In genomic region chr7:44145419-44145968, GRCh38 we compare ENCODE assay signal across 7 cellular contexts. TPM values are rescaled to one million over a fixed set of nuclear protein-coding genes. Genes with fewer than 3 reads are reported as not detected.
A peak's percentile ranks its signal among the peaks of the same experiment; 100 is the strongest.
DNase-seq lines count a peak whose midpoint lies in the region; ATAC-seq and TF ChIP-seq lines count a peak whose summit lies in the region.

No MANE protein-coding gene starts in this region.

- intact Hi-C loops in natural killer cell (cut with micrococcal nuclease) = no loop called here
- intact Hi-C loops in thyroid gland (cut with DNase I) = no loop called here

- peak overlapping the region in 1 of 3 donors; percentile 27 for H3K4me3 ChIP-seq in thyroid gland (replicated peaks in 1 of 3)

- TF ChIP-seq CTCF in natural killer cell (IDR thresholded peaks at IDR 0.05) (no peak), thyroid gland (IDR thresholded peaks at IDR 0.05) (no peak)

- peaks cover 0 to 6% of the 10 kb centered on the region in 2 donors for H3K4me1 Mint-ChIP-seq in natural killer cell
- peaks cover 9% of the 10 kb centered on the region for H3K4me1 Mint-ChIP-seq in stimulated activated naive CD8-positive, alpha-beta T cell treated with anti-CD3 and anti-CD28 coated beads, Interleukin-15, Interleukin-2, amounts not matched to agents 100 ng/mL and 50 ng/mL, for 24 hours (ENCODE audit: low read depth)

- peak; percentile 50 to 73 (median 72) for ATAC-seq in natural killer cell
- ATAC-seq in HG03196 (IDR thresholded peaks at IDR 0.05; ENCODE audit: unreplicated experiment) = no peak

- H3K27me3 Mint-ChIP-seq in natural killer cell (ENCODE audit: low read depth in 2 of 2) = peaks cover 0 to 6% of the 10 kb centered on the region in 2 donors
- H3K27me3 Mint-ChIP-seq in stimulated activated naive CD8-positive, alpha-beta T cell treated with anti-CD3 and anti-CD28 coated beads, Interleukin-15, Interleukin-2, amounts not matched to agents 100 ng/mL and 50 ng/mL, for 24 hours = peaks cover 6% of the 10 kb centered on the region

- no peaks in the 10 kb centered on the region for H3K9me3 ChIP-seq in thyroid gland

- peak; percentile 14 to 24 for DNase-seq in activated CD4-positive, alpha-beta T cell treated with anti-CD3 and anti-CD28 coated beads, Interleukin-2, amount 50 U/mL, for 24 hours (ENCODE audit: low read depth in 1 of 2, low spot score in 1 of 2)
- peak; percentile 33 for DNase-seq in effector CD4-positive, alpha-beta T cell
- peak; percentile 30 for DNase-seq in natural killer cell
- no peak for DNase-seq in thyroid gland
- no peak for DNase-seq in SIG-M5 (lab: John Stamatoyannopoulos, UW)

- H3K4me3 Mint-ChIP-seq in natural killer cell = peak overlapping the region; percentile 65
- H3K4me3 Mint-ChIP-seq in stimulated activated naive CD8-positive, alpha-beta T cell treated with anti-CD3 and anti-CD28 coated beads, Interleukin-15, Interleukin-2, amounts not matched to agents 100 ng/mL and 50 ng/mL, for 24 hours = peak overlapping the region; percentile 69

- H3K36me3 Mint-ChIP-seq in natural killer cell = no peaks in the 10 kb centered on the region
- H3K36me3 Mint-ChIP-seq in stimulated activated naive CD8-positive, alpha-beta T cell treated with anti-CD3 and anti-CD28 coated beads, Interleukin-15, Interleukin-2, amounts not matched to agents 100 ng/mL and 50 ng/mL, for 24 hours (ENCODE audit: low read depth) = no peaks in the 10 kb centered on the region

- H3K27me3 ChIP-seq in thyroid gland = no peaks in the 10 kb centered on the region

- H3K27ac ChIP-seq in thyroid gland = no peak overlapping the region

- 3 to 17% methylated on average over 19 to 20 of the region's 57 CpGs for WGBS in thyroid gland, 2 donors

- H3K36me3 ChIP-seq in thyroid gland = no peaks in the 10 kb centered on the region

- H3K9me3 Mint-ChIP-seq in natural killer cell = no peaks in the 10 kb centered on the region
- no peaks in the 10 kb centered on the region for H3K9me3 Mint-ChIP-seq in stimulated activated naive CD8-positive, alpha-beta T cell treated with anti-CD3 and anti-CD28 coated beads, Interleukin-15, Interleukin-2, amounts not matched to agents 100 ng/mL and 50 ng/mL, for 24 hours

- peaks cover 8 to 12% of the 10 kb centered on the region in 2 donors for H3K4me1 ChIP-seq in thyroid gland

- no peak overlapping the region for H3K27ac Mint-ChIP-seq in natural killer cell
- no peak overlapping the region for H3K27ac Mint-ChIP-seq in stimulated activated naive CD8-positive, alpha-beta T cell treated with anti-CD3 and anti-CD28 coated beads, Interleukin-15, Interleukin-2, amounts not matched to agents 100 ng/mL and 50 ng/mL, for 24 hours

- no peak for TF ChIP-seq POLR2A in thyroid gland (IDR thresholded peaks at IDR 0.05)

RNA-seq across cellular contexts. Expression of gene MYL7, which starts 4.4 kb away (rescaled TPM):
- not detected for total RNA-seq in natural killer cell
- not detected for total RNA-seq in thyroid gland

RNA-seq across cellular contexts. Expression of gene POLD2, which starts 22.1 kb away (rescaled TPM):
- total RNA-seq in natural killer cell = 10 to 100 TPM; 30.1 to 38.3 (median 38.1) TPM
- 10 to 100 TPM; 48.8 to 65.8 (median 55.1) TPM for total RNA-seq in thyroid gland

RNA-seq across cellular contexts. Expression of gene AEBP1, which starts 41.3 kb away (rescaled TPM):
- total RNA-seq in natural killer cell (1 to 10 TPM; 3.3 to 9.0 (median 6.4) TPM), thyroid gland (100 to 1,000 TPM in 1 of 4 donors, 10 to 100 TPM in 3; 38.9 to 151 (median 57.6) TPM)

RNA-seq across cellular contexts. Expression of gene GCK, which starts 43.7 kb away (rescaled TPM):
- not detected for total RNA-seq in natural killer cell
- total RNA-seq in thyroid gland = under 1 TPM in 2 of 4 donors, not detected in 2; 0.22 to 0.73 TPM

RNA-seq across cellular contexts. Expression of gene YKT6, which starts 55.3 kb away (rescaled TPM):
- total RNA-seq in natural killer cell (100 to 1,000 TPM in 1 of 3 donors, 10 to 100 TPM in 2; 72.4 to 107 (median 87.1) TPM), thyroid gland (10 to 100 TPM; 51.7 to 90.0 (median 60.2) TPM)

Comparison
In these comparisons a context has a peak if more than half of its experiments do, and no peak if none do; other contexts are left out.
1. DNase-seq: peak in activated CD4-positive, alpha-beta T cell treated with anti-CD3 and anti-CD28 coated beads, Interleukin-2, amount 50 U/mL, for 24 hours (2 of 2), effector CD4-positive, alpha-beta T cell (single experiment) and natural killer cell (single experiment); none in thyroid gland (0 of 2) and SIG-M5 (single experiment).